8 cellular contexts compared by ENCODE assay signal in the genomic region with DNA sequence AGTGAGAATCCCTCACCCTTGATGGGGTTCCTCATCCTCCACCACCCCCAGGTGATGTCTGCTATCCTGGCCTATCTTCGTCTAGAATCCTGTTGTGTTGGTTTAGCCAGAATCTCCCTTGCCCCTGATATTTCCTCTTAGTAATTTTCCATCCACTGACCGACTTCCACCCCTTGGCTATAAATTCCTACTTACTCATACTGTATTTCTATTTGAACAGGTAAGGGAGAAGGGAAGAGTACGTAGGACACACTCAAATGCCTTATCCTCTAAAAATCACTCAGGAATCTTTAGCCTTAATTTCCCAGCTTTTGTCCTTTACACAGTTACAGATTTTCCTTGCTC. TPM values are rescaled to one million over a fixed set of nuclear protein-coding genes. Genes with fewer than 3 reads are reported as not detected.
DNase-seq lines count a peak whose midpoint lies in the region; ATAC-seq, FAIRE-seq and TF ChIP-seq lines count a peak whose summit lies in the region.

No MANE protein-coding gene starts in this region.

- H3F3A ChIP-seq in OCI-LY1 (ENCODE audit: insufficient read depth, low read length) = no peaks in the 10 kb centered on the region

- no peak overlapping the region; the same call in 1 of the 2 replicates for H3K9ac ChIP-seq in OCI-LY1 (ENCODE audit: low read length)
- H3K9ac ChIP-seq in H1 (replicated peaks in 1 of 4; ENCODE audit: extremely low read depth in 1 of 4, low read depth in 3 of 4, low read length in 3 of 4) = no peak overlapping the region; a peak in 1 of 7 replicates

- no peak overlapping the region for H4K91ac ChIP-seq in H1 (replicated peaks; ENCODE audit: insufficient read length, low read length)

- peak overlapping the region; percentile 58 for H3K4me2 ChIP-seq in OCI-LY1 (ENCODE audit: low read length)
- peak overlapping the region; percentile 62 to 81 for H3K4me2 ChIP-seq in H1 (ENCODE audit: insufficient read depth in 1 of 2, low read depth in 2 of 2, low read length in 2 of 2)

- peaks cover 18% of the 10 kb centered on the region for H3K27me3 Mint-ChIP-seq in CD4-positive, alpha-beta T cell

- no peak overlapping the region; the same call in 1 of the 2 replicates for H2BK5ac ChIP-seq in H1 (ENCODE audit: low read depth, low read length)

- H2BK120ac ChIP-seq in H1 (replicated peaks; ENCODE audit: low read depth, low read length) = no peak overlapping the region

- TF ChIP-seq POLR2A in H1 (IDR thresholded peaks at IDR 0.05; ENCODE audit: control extremely low read depth in 1 of 2, low read depth in 2 of 2, low read length in 2 of 2) = no peak

- no peak for TF ChIP-seq EP300 in H1 (IDR thresholded peaks at IDR 0.05; ENCODE audit: borderline replicate concordance in 1 of 2, low read depth in 2 of 2, low read length in 2 of 2)

- peak overlapping the region; percentile 97 for H3K27ac Mint-ChIP-seq in CD4-positive, alpha-beta T cell

- no peak for FAIRE-seq in H1 (lab: Jason Lieb, UNC)

- H3K14ac ChIP-seq in H1 (ENCODE audit: insufficient read length) = no peak overlapping the region

- peaks cover 29% of the 10 kb centered on the region for H3K36me3 Mint-ChIP-seq in CD4-positive, alpha-beta T cell (ENCODE audit: low read depth)

- no peak overlapping the region for H4K8ac ChIP-seq in H1 (ENCODE audit: extremely low read depth, insufficient read depth, low read length)

- 89% methylated on average over 3 of the region's 3 CpGs; no CpG with 5 or more reads in 1 of the 2 experiments for WGBS in H1 (ENCODE audit: extremely low coverage in 1 of 2, insufficient coverage in 1 of 2, insufficient read length in 1 of 2, insufficient replicate concordance in 2 of 2, low coverage in 1 of 2, low lambda C conversion rate in 2 of 2, missing lambda C conversion rate in 1 of 2), 2 experiments

- TF ChIP-seq CTCF in CD4-positive, alpha-beta T cell (IDR thresholded peaks at IDR 0.05) = no peak
- TF ChIP-seq CTCF in OCI-LY1 (IDR thresholded peaks at IDR 0.05; ENCODE audit: low read length) (no peak), H1 (IDR thresholded peaks at IDR 0.05; ENCODE audit: control extremely low read depth in 1 of 3, insufficient read depth in 1 of 3, low read depth in 1 of 3, low read length in 3 of 3) (no peak), neutrophil (IDR thresholded peaks at IDR 0.05) (no peak)

- H4K5ac ChIP-seq in H1 (ENCODE audit: insufficient read length, low read depth, low read length) = no peak overlapping the region

- no peak overlapping the region for H3K23ac ChIP-seq in H1 (ENCODE audit: insufficient read length)

- CTCF ChIA-PET in CD4-positive, alpha-beta T cell (lab: Charles Lee) = no interaction called here
- CTCF ChIA-PET in H1 (lab: Charles Lee; ENCODE audit: partially characterized antibody) = interaction anchor here (1.1 to 1.3 kb wide), 3 partner anchors 15 to 243 kb away, joined by 3 to 5 read pairs (median 3); no protein-coding TSS in a partner anchor

- ATAC-seq in CD4-positive, alpha-beta T cell (ENCODE audit: poor library complexity) = no peak
- ATAC-seq in GM21390 (IDR thresholded peaks at IDR 0.05; ENCODE audit: unreplicated experiment) (no peak), HG03196 (IDR thresholded peaks at IDR 0.05; ENCODE audit: unreplicated experiment) (no peak)

- no peaks in the 10 kb centered on the region for H3K9me3 ChIP-seq in CD4-positive, alpha-beta T cell (ENCODE audit: control insufficient read depth, low read length)
- H3K9me3 ChIP-seq in OCI-LY1 (ENCODE audit: low read length) (no peaks in the 10 kb centered on the region), H1 (ENCODE audit: insufficient read depth in 2 of 2, low read depth in 1 of 2, low read length in 1 of 2) (no peaks in the 10 kb centered on the region), neutrophil (no peaks in the 10 kb centered on the region)

- TF ChIP-seq RAD21 in H1 (IDR thresholded peaks at IDR 0.05 in 1 of 2, conservative IDR thresholded peaks at IDR 0.05 in 1 of 2; ENCODE audit: low read depth in 2 of 2, low read length in 2 of 2) = no peak

- no peak overlapping the region for H3K18ac ChIP-seq in H1 (ENCODE audit: extremely low read depth, low read length)

- peaks cover 43% of the 10 kb centered on the region for H3K4me1 Mint-ChIP-seq in CD4-positive, alpha-beta T cell (ENCODE audit: low read depth)

- H3K4ac ChIP-seq in H1 (replicated peaks; ENCODE audit: insufficient read length, low read depth, low read length) = peak overlapping the region; percentile 29

- peaks cover 3% of the 10 kb centered on the region; the same call in 1 of the 2 replicates for H3K36me3 ChIP-seq in OCI-LY1 (ENCODE audit: insufficient read depth, low read length)
- no peaks in the 10 kb centered on the region; a peak in 2 of 8 replicates for H3K36me3 ChIP-seq in H1 (ENCODE audit: control insufficient read depth in 2 of 4, insufficient read depth in 4 of 4, low read length in 3 of 4)
- H3K36me3 ChIP-seq in neutrophil = no peaks in the 10 kb centered on the region

- peak overlapping the region; percentile 97 for H3K4me3 Mint-ChIP-seq in CD4-positive, alpha-beta T cell

- H3K9me3 Mint-ChIP-seq in CD4-positive, alpha-beta T cell = no peaks in the 10 kb centered on the region

- intact Hi-C loops in CD4-positive, alpha-beta T cell (cut with DNase I, micrococcal nuclease) = loop anchor here in 1 of 2 experiments (2.0 to 10.0 kb wide), 4 partner anchors 308 to 891 kb away; a partner anchor contains a TSS

- no peak overlapping the region for H2BK12ac ChIP-seq in H1 (ENCODE audit: low read depth, low read length)

- H3K9me2 ChIP-seq in OCI-LY1 (ENCODE audit: low read depth, low read length) = no peaks in the 10 kb centered on the region

- H3K4me1 ChIP-seq in OCI-LY1 (ENCODE audit: insufficient read depth, low read length, severe bottlenecking) (peaks cover 14% of the 10 kb centered on the region), H1 (replicated peaks in 1 of 4; ENCODE audit: control insufficient read depth in 3 of 4, insufficient read depth in 4 of 4, low read length in 3 of 4) (peaks cover 0 to 8% (median 2%) of the 10 kb centered on the region in 4 experiments; a peak in 3 of 7 replicates), neutrophil (ENCODE audit: control insufficient read depth in 1 of 2, insufficient read depth in 1 of 2, low read depth in 1 of 2, low read length in 1 of 2) (peaks cover 19% of the 10 kb centered on the region in 2 experiments)

- H3K79me1 ChIP-seq in H1 (ENCODE audit: low read depth, low read length) = no peaks in the 10 kb centered on the region; the same call in 1 of the 2 replicates

- no peak overlapping the region for H2BK20ac ChIP-seq in H1 (ENCODE audit: low read length)

- no peak overlapping the region for H3K56ac ChIP-seq in H1 (replicated peaks; ENCODE audit: insufficient read length, low read depth, low read length)

- peak overlapping the region; percentile 82 for H3K4me3 ChIP-seq in OCI-LY1 (ENCODE audit: low read depth, low read length, poor library complexity, severe bottlenecking)
- peak overlapping the region; percentile 65 to 80 (median 70); a peak in 7 of 8 replicates for H3K4me3 ChIP-seq in H1 (ENCODE audit: extremely low read depth in 1 of 4, insufficient read depth in 2 of 4, low read depth in 3 of 4, low read length in 4 of 4)
- peak overlapping the region; percentile 85 to 86 for H3K4me3 ChIP-seq in neutrophil (ENCODE audit: low read depth in 1 of 2, low read length in 1 of 2)

- POLR2A ChIA-PET in CD4-positive, alpha-beta T cell (lab: Charles Lee) = interaction anchor here (0.7 to 2.8 kb wide), 9 partner anchors 16 to 968 kb away, joined by 3 to 16 read pairs (median 6); a partner anchor contains a TSS
- POLR2A ChIA-PET in H1 (lab: Charles Lee; ENCODE audit: partially characterized antibody) = interaction anchor here (0.7 to 3.0 kb wide), 13 partner anchors 9 to 1074 kb away, joined by 3 to 14 read pairs (median 4); a partner anchor contains a TSS

- peak overlapping the region; percentile 94 for H3K27ac ChIP-seq in CD4-positive, alpha-beta T cell (ENCODE audit: low read depth, low read length)
- H3K27ac ChIP-seq in OCI-LY1 (ENCODE audit: low read depth, low read length, poor library complexity, severe bottlenecking) (no peak overlapping the region), H1 (ENCODE audit: low read depth, low read length) (no peak overlapping the region), neutrophil (peak overlapping the region; percentile 94)

- H4K20me1 ChIP-seq in OCI-LY1 (ENCODE audit: insufficient read depth, low read length) (no peaks in the 10 kb centered on the region), H1 (replicated peaks in 1 of 2; ENCODE audit: control insufficient read depth in 1 of 2, insufficient read depth in 2 of 2, low read length in 2 of 2) (peaks cover 0 to 2% of the 10 kb centered on the region in 2 experiments)

- H2AFZ ChIP-seq in OCI-LY1 (ENCODE audit: low read length) (0 out of 2 replicates have a peak overlapping the region, but pooled peaks have one; percentile 17), H1 (ENCODE audit: low read length) (peak overlapping the region; percentile 88)

- H2BK15ac ChIP-seq in H1 (ENCODE audit: low read length) = no peak overlapping the region

- DNase-seq in CD4-positive, alpha-beta T cell = no peak
- no peak for DNase-seq in H1 (ENCODE audit: low read depth in 1 of 2, low spot score in 2 of 2)
- DNase-seq in kidney glomerular epithelial cell (lab: John Stamatoyannopoulos, UW) = no peak
- DNase-seq in T1000 (lab: John Stamatoyannopoulos, UW) = no peak

- peaks cover 2% of the 10 kb centered on the region; the same call in 1 of the 2 replicates for H3K23me2 ChIP-seq in H1 (ENCODE audit: low read depth, low read length)

- H3K79me2 ChIP-seq in OCI-LY1 (ENCODE audit: insufficient read depth, low read length) = peaks cover 38% of the 10 kb centered on the region
- H3K79me2 ChIP-seq in H1 (ENCODE audit: control insufficient read depth in 1 of 2, insufficient read depth in 2 of 2, low read length in 2 of 2) = peaks cover 19 to 37% of the 10 kb centered on the region in 2 experiments

- no peaks in the 10 kb centered on the region for H3K27me3 ChIP-seq in CD4-positive, alpha-beta T cell (ENCODE audit: control insufficient read depth, insufficient read depth, low read length)
- no peaks in the 10 kb centered on the region for H3K27me3 ChIP-seq in OCI-LY1 (ENCODE audit: insufficient read depth, low read length)
- H3K27me3 ChIP-seq in H1 (replicated peaks in 1 of 4; ENCODE audit: control insufficient read depth in 3 of 4, extremely low read depth in 1 of 4, insufficient read depth in 3 of 4, low read length in 3 of 4) = peaks cover 1 to 25% (median 11%) of the 10 kb centered on the region in 4 experiments; a peak in 6 of 7 replicates
- H3K27me3 ChIP-seq in neutrophil = peaks cover 18% of the 10 kb centered on the region

- no peak overlapping the region for H2AK5ac ChIP-seq in H1 (ENCODE audit: low read depth, low read length)

RNA-seq across cellular contexts. Expression of a gene that starts 0.7 kb away (rescaled TPM):
- 10 to 100 TPM; 56.5 to 58.8 TPM for total RNA-seq in CD4-positive, alpha-beta T cell
- 81.9 and 84.2 TPM in 2 replicates for total RNA-seq in H1 (2021; fragmentation: NEBNext Ultra II Directional; extraction: Animal tissue kit (Norgen Biotek cat#: 25700))
- polyA plus RNA-seq in H1 (2011; rRNA removed) = 92.0 and 98.4 TPM in 2 replicates
- 78.4 TPM for polyA plus RNA-seq in H1 (2011; cell fraction: cytosol; rRNA removed)
- 84.6 TPM for polyA plus RNA-seq in H1 (2011; cell fraction: nucleus; rRNA removed)
- polyA plus RNA-seq in H1 (2012, experiment 1 of 2) = 54.2 to 64.8 TPM (median 58.9 TPM) in 4 replicates
- polyA plus RNA-seq in H1 (2012, experiment 2 of 2) = 42.2 TPM
- 78.1 TPM for polyA plus RNA-seq in H1 (2013, experiment 1 of 2)
- 78.2 TPM for polyA plus RNA-seq in H1 (2013, experiment 2 of 2)
- 55.6 and 58.6 TPM in 2 replicates for polyA minus RNA-seq in H1 (2011; rRNA and poly(A)+ RNA removed)
- 33.2 TPM for polyA minus RNA-seq in H1 (2011; cell fraction: cytosol; rRNA and poly(A)+ RNA removed)
- polyA minus RNA-seq in H1 (2011; cell fraction: nucleus; rRNA and poly(A)+ RNA removed) = 56.0 TPM

Comparison
In these comparisons a context has a peak if more than half of its experiments do, and no peak if none do; other contexts are left out.
1. H3K27ac ChIP-seq: peak in CD4-positive, alpha-beta T cell (single experiment) and neutrophil (single experiment); none in OCI-LY1 (single experiment) and H1 (single experiment).
2. Peak in every context shown above with its lines, with median percentiles within 50 percentile points of each other: H3K4me3 ChIP-seq.